Comparison of ENCODE assay signal across 20 cellular contexts in the genomic region with DNA sequence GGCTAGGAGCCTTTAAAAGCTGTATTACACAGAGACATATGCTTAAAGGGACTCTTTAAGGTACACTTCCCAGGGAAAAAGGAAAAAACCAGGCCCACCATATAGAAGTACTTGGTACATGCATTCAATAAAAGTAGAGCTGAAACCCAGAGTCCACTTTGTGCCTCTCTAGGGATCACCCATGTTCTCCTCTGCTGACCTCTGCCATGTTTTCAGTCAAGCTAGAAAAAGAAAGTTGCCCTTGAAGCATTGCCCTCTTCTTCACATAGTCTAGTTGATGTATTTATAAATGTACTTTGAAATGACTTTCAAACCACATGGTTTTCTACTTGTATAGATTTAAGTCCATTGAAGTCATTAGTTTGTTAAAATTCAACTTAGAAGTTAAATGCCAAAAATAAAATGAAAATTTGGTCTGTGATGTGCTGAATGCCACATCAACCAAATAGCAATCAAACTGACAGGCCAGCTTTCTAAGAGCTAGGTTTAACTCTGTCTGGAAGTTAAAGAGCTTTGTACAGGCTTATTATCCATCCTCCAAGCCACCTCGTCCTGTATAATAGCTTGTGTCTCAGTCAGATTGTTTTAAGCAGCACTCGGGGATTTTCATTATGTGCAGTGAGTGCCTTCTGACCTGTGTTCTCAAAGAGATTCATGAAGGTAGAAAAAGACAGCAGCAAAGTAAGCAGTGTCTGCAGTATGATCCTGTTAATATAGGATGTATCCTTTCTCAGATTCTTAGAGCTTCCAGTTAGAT.
DNase-seq lines count a peak whose midpoint lies in the region; ATAC-seq, FAIRE-seq and TF ChIP-seq lines count a peak whose summit lies in the region.
"Had no signal": no experiment of that assay in that cellular context is flagged by ENCODE, and none has a peak within 500 bp of the region (broad histone marks: within the 10 kb centered on the region; RNA-seq: fewer than 3 reads in every experiment).

No MANE protein-coding gene starts in this region.

- no peaks in the 10 kb centered on the region for H3K9me3 Mint-ChIP-seq in stimulated activated naive B cell treated with anti-CD40 and anti-IgM and Interleukin-4, amounts not matched to agents 10 μg/mL and 1 μg/mL and 100 μg/mL, for 72 hours
- H3K9me3 Mint-ChIP-seq: CD8-positive, alpha-beta T cell had no signal

- TF ChIP-seq CTCF in heart left ventricle (IDR thresholded peaks at IDR 0.05) (no peak), H1 (IDR thresholded peaks at IDR 0.05; ENCODE audit: control extremely low read depth in 1 of 3, insufficient read depth in 1 of 3, low read depth in 1 of 3, low read length in 3 of 3) (no peak), tibial artery (IDR thresholded peaks at IDR 0.05) (no peak)

- no peak overlapping the region for H2AK5ac ChIP-seq in H1 (ENCODE audit: low read depth, low read length)

- H3K4me3 ChIP-seq in heart left ventricle (no peak overlapping the region), H1 (ENCODE audit: extremely low read depth in 1 of 4, insufficient read depth in 2 of 4, low read depth in 3 of 4, low read length in 4 of 4) (no peak overlapping the region), muscle layer of colon (ENCODE audit: low read depth in 1 of 2, low read length in 2 of 2) (no peak overlapping the region), tibial artery (no peak overlapping the region)
- H3K4me3 ChIP-seq: BLaER1 treated with 17β-estradiol and CSF1 and Interleukin-3, amounts not matched to agents 10 nM and 100 nM; K562 had no signal

- H3K4me2 ChIP-seq in H1 (ENCODE audit: insufficient read depth in 1 of 2, low read depth in 2 of 2, low read length in 2 of 2): no peak overlapping the region
- H3K4me2 ChIP-seq: BLaER1 treated with 17β-estradiol and CSF1 and Interleukin-3, amounts not matched to agents 10 nM and 100 nM; SK-N-SH had no signal

- no peak overlapping the region for H2BK15ac ChIP-seq in H1 (ENCODE audit: low read length)

- H3K23ac ChIP-seq in H1 (ENCODE audit: insufficient read length): no peak overlapping the region

- H4K8ac ChIP-seq in H1 (ENCODE audit: extremely low read depth, insufficient read depth, low read length): no peak overlapping the region

- H3K18ac ChIP-seq in H1 (ENCODE audit: extremely low read depth, low read length): no peak overlapping the region

- no peak overlapping the region for H3K4ac ChIP-seq in H1 (replicated peaks; ENCODE audit: insufficient read length, low read depth, low read length)

- no peak for FAIRE-seq in H1 (lab: Jason Lieb, UNC)
- FAIRE-seq: GM12892, GM18507, K562, RCC 7860 had no signal

- peak overlapping the region; percentile 8; the same call in 1 of the 2 replicates for H2BK20ac ChIP-seq in H1 (ENCODE audit: low read length)

- no peak for TF ChIP-seq RAD21 in H1 (IDR thresholded peaks at IDR 0.05 in 1 of 2, conservative IDR thresholded peaks at IDR 0.05 in 1 of 2; ENCODE audit: low read depth in 2 of 2, low read length in 2 of 2)

- H3K36me3 ChIP-seq in heart left ventricle: no peaks in the 10 kb centered on the region
- no peaks in the 10 kb centered on the region for H3K36me3 ChIP-seq in H1 (ENCODE audit: control insufficient read depth in 2 of 4, insufficient read depth in 4 of 4, low read length in 3 of 4)
- no peaks in the 10 kb centered on the region for H3K36me3 ChIP-seq in muscle layer of colon (ENCODE audit: insufficient read depth, low read length)
- H3K36me3 ChIP-seq in tibial artery: no peaks in the 10 kb centered on the region
- H3K36me3 ChIP-seq: BLaER1 treated with 17β-estradiol and CSF1 and Interleukin-3, amounts not matched to agents 10 nM and 100 nM had no signal

- no peaks in the 10 kb centered on the region for H4K20me1 ChIP-seq in H1 (replicated peaks in 1 of 2; ENCODE audit: control insufficient read depth in 1 of 2, insufficient read depth in 2 of 2, low read length in 2 of 2)
- H4K20me1 ChIP-seq: BLaER1 treated with 17β-estradiol and CSF1 and Interleukin-3, amounts not matched to agents 10 nM and 100 nM had no signal

- no peak for TF ChIP-seq EP300 in H1 (IDR thresholded peaks at IDR 0.05; ENCODE audit: borderline replicate concordance in 1 of 2, low read depth in 2 of 2, low read length in 2 of 2)

- no peaks in the 10 kb centered on the region for H3K79me2 ChIP-seq in H1 (ENCODE audit: control insufficient read depth in 1 of 2, insufficient read depth in 2 of 2, low read length in 2 of 2)

- H3K4me1 Mint-ChIP-seq in stimulated activated naive B cell treated with anti-CD40 and anti-IgM and Interleukin-4, amounts not matched to agents 10 μg/mL and 1 μg/mL and 100 μg/mL, for 72 hours: no peaks in the 10 kb centered on the region

- H2AFZ ChIP-seq in H1 (ENCODE audit: low read length): no peak overlapping the region

- no peak overlapping the region for H4K5ac ChIP-seq in H1 (ENCODE audit: insufficient read length, low read depth, low read length)

- H2BK5ac ChIP-seq in H1 (ENCODE audit: low read depth, low read length): no peak overlapping the region

- WGBS in heart left ventricle, 4 donors: 35 to 50% (median 45%) methylated on average over 2 of the region's 2 CpGs
- WGBS in H1 (ENCODE audit: extremely low coverage in 1 of 2, insufficient coverage in 1 of 2, insufficient read length in 1 of 2, insufficient replicate concordance in 2 of 2, low coverage in 1 of 2, low lambda C conversion rate in 2 of 2, missing lambda C conversion rate in 1 of 2), 2 experiments: 88% methylated on average over 2 of the region's 2 CpGs; no CpG with 5 or more reads in 1 of the 2 experiments

- intact Hi-C loops in heart left ventricle (cut with DNase I): no loop called here
- intact Hi-C loops in cardiac septum (cut with DNase I): no loop called here
- intact Hi-C loops in tibial artery (cut with DNase I; ENCODE audit: low total_unique reads): no loop called here

- no peaks in the 10 kb centered on the region; the same call in 1 of the 2 replicates for H3K23me2 ChIP-seq in H1 (ENCODE audit: low read depth, low read length)

- H3K27me3 Mint-ChIP-seq in stimulated activated naive B cell treated with anti-CD40 and anti-IgM and Interleukin-4, amounts not matched to agents 10 μg/mL and 1 μg/mL and 100 μg/mL, for 72 hours: no peaks in the 10 kb centered on the region

- no peaks in the 10 kb centered on the region for H3K9me3 ChIP-seq in heart left ventricle
- H3K9me3 ChIP-seq in H1 (ENCODE audit: insufficient read depth in 2 of 2, low read depth in 1 of 2, low read length in 1 of 2): no peaks in the 10 kb centered on the region
- H3K9me3 ChIP-seq in muscle layer of colon (ENCODE audit: low read length): no peaks in the 10 kb centered on the region
- H3K9me3 ChIP-seq in tibial artery: no peaks in the 10 kb centered on the region
- H3K9me3 ChIP-seq: BLaER1 treated with 17β-estradiol and CSF1 and Interleukin-3, amounts not matched to agents 10 nM and 100 nM; SK-N-SH had no signal

- no peaks in the 10 kb centered on the region for H3K79me1 ChIP-seq in H1 (ENCODE audit: low read depth, low read length)

- no peak overlapping the region for H3K14ac ChIP-seq in H1 (ENCODE audit: insufficient read length)

- no peaks in the 10 kb centered on the region for H3K36me3 Mint-ChIP-seq in stimulated activated naive B cell treated with anti-CD40 and anti-IgM and Interleukin-4, amounts not matched to agents 10 μg/mL and 1 μg/mL and 100 μg/mL, for 72 hours
- H3K36me3 Mint-ChIP-seq: CD8-positive, alpha-beta T cell had no signal

- ATAC-seq in heart left ventricle: peak in 3 of 4 donors; percentile 26 to 49 (median 40)
- ATAC-seq in stimulated activated naive B cell treated with anti-CD40 and anti-IgM and Interleukin-4, amounts not matched to agents 10 μg/mL and 1 μg/mL and 100 μg/mL, for 72 hours (replicated peaks): no peak
- ATAC-seq: CD8-positive, alpha-beta T cell had no signal

- POLR2A ChIA-PET in H1 (lab: Charles Lee; ENCODE audit: partially characterized antibody): no interaction called here

- CTCF ChIA-PET in H1 (lab: Charles Lee; ENCODE audit: partially characterized antibody): interaction anchor here (0.7 to 4.4 kb wide), 8 partner anchors 12 to 202 kb away, joined by 3 to 23 read pairs (median 4); no protein-coding TSS in a partner anchor

- TF ChIP-seq POLR2A in heart left ventricle (IDR thresholded peaks at IDR 0.05) (no peak), H1 (IDR thresholded peaks at IDR 0.05; ENCODE audit: control extremely low read depth in 1 of 2, low read depth in 2 of 2, low read length in 2 of 2) (no peak)

- peak overlapping the region; percentile 46 to 78 (median 72) for H3K27ac ChIP-seq in heart left ventricle
- no peak overlapping the region for H3K27ac ChIP-seq in H1 (ENCODE audit: low read depth, low read length)
- H3K27ac ChIP-seq in muscle layer of colon (ENCODE audit: low read depth, low read length): peak overlapping the region; percentile 56
- H3K27ac ChIP-seq in tibial artery: peak overlapping the region; percentile 85 to 88
- H3K27ac ChIP-seq: BLaER1 treated with 17β-estradiol and CSF1 and Interleukin-3, amounts not matched to agents 10 nM and 100 nM had no signal

- H3K9ac ChIP-seq in H1 (replicated peaks in 1 of 4; ENCODE audit: extremely low read depth in 1 of 4, low read depth in 3 of 4, low read length in 3 of 4) (no peak overlapping the region), muscle layer of colon (ENCODE audit: low read length) (no peak overlapping the region)
- H3K9ac ChIP-seq: BLaER1 treated with 17β-estradiol and CSF1 and Interleukin-3, amounts not matched to agents 10 nM and 100 nM; SK-N-SH had no signal

- H2BK120ac ChIP-seq in H1 (replicated peaks; ENCODE audit: low read depth, low read length): no peak overlapping the region

- peaks cover 0 to 56% (median 18%) of the 10 kb centered on the region in 12 donors for H3K4me1 ChIP-seq in heart left ventricle
- H3K4me1 ChIP-seq in H1 (replicated peaks in 1 of 4; ENCODE audit: control insufficient read depth in 3 of 4, insufficient read depth in 4 of 4, low read length in 3 of 4): peaks cover 0 to 3% (median 0%) of the 10 kb centered on the region in 4 experiments; a peak in 2 of 7 replicates
- H3K4me1 ChIP-seq in muscle layer of colon (ENCODE audit: insufficient read depth, low read length): peaks cover 58% of the 10 kb centered on the region
- peaks cover 0 to 80% (median 42%) of the 10 kb centered on the region in 4 donors for H3K4me1 ChIP-seq in tibial artery
- H3K4me1 ChIP-seq: BLaER1 treated with 17β-estradiol and CSF1 and Interleukin-3, amounts not matched to agents 10 nM and 100 nM had no signal

- H4K91ac ChIP-seq in H1 (replicated peaks; ENCODE audit: insufficient read length, low read length): no peak overlapping the region

- no peak overlapping the region for H3K56ac ChIP-seq in H1 (replicated peaks; ENCODE audit: insufficient read length, low read depth, low read length)

- no peak for DNase-seq in heart left ventricle
- DNase-seq in cardiac septum (ENCODE audit: low spot score): no peak
- DNase-seq in H1 (ENCODE audit: low read depth in 1 of 2, low spot score in 2 of 2): no peak
- no peak for DNase-seq in tibial artery
- DNase-seq in Kasumi-1 (lab: John Stamatoyannopoulos, UW): no peak
- DNase-seq in amniotic stem cell (lab: John Stamatoyannopoulos, UW): no peak
- DNase-seq in stimulated activated naive B cell treated with anti-CD40 and anti-IgM and Interleukin-4, amounts not matched to agents 10 μg/mL and 1 μg/mL and 100 μg/mL, for 72 hours: no peak
- DNase-seq: CD8-positive, alpha-beta T cell; DMS79; NCI-H187; NCI-H446; NCI-H526 treated with DMSO at 0.1 percent for 48 hours; SHP77 treated with DMSO at 0.1 percent for 48 hours; SK-N-SH had no signal

- H3K4me3 Mint-ChIP-seq in stimulated activated naive B cell treated with anti-CD40 and anti-IgM and Interleukin-4, amounts not matched to agents 10 μg/mL and 1 μg/mL and 100 μg/mL, for 72 hours: no peak overlapping the region
- H3K4me3 Mint-ChIP-seq: CD8-positive, alpha-beta T cell had no signal

- H3K27me3 ChIP-seq in heart left ventricle (no peaks in the 10 kb centered on the region), H1 (replicated peaks in 1 of 4; ENCODE audit: control insufficient read depth in 3 of 4, extremely low read depth in 1 of 4, insufficient read depth in 3 of 4, low read length in 3 of 4) (no peaks in the 10 kb centered on the region; a peak in 1 of 7 replicates), muscle layer of colon (ENCODE audit: control insufficient read depth in 1 of 2, insufficient read depth in 2 of 2, low read length in 2 of 2) (no peaks in the 10 kb centered on the region), tibial artery (no peaks in the 10 kb centered on the region)
- H3K27me3 ChIP-seq: BLaER1 treated with 17β-estradiol and CSF1 and Interleukin-3, amounts not matched to agents 10 nM and 100 nM had no signal

- no peak overlapping the region for H3K27ac Mint-ChIP-seq in stimulated activated naive B cell treated with anti-CD40 and anti-IgM and Interleukin-4, amounts not matched to agents 10 μg/mL and 1 μg/mL and 100 μg/mL, for 72 hours
- H3K27ac Mint-ChIP-seq: CD8-positive, alpha-beta T cell had no signal

- no peak overlapping the region for H2BK12ac ChIP-seq in H1 (ENCODE audit: low read depth, low read length)

Comparison
In these comparisons a context has a peak if more than half of its experiments do, and no peak if none do; other contexts are left out.
1. ATAC-seq: peak in heart left ventricle (3 of 4); none in stimulated activated naive B cell treated with anti-CD40 and anti-IgM and Interleukin-4, amounts not matched to agents 10 μg/mL and 1 μg/mL and 100 μg/mL, for 72 hours (0 of 2).